8 cellular contexts compared by ENCODE assay signal in genomic region chr20:1946762-1947534, GRCh38. TPM values are rescaled to one million over a fixed set of nuclear protein-coding genes. Genes with fewer than 3 reads are reported as not detected.
DNase-seq lines count a peak whose midpoint lies in the region; ATAC-seq and TF ChIP-seq lines count a peak whose summit lies in the region.

No MANE protein-coding gene starts in this region.

- peak; percentile 7 for ATAC-seq in left colon
- ATAC-seq in stimulated activated memory B cell treated with anti-CD40 and anti-IgM and Interleukin-4, amounts not matched to agents 10 μg/mL and 1 μg/mL and 100 μg/mL, for 72 hours, result no peak

- no peak for TF ChIP-seq POLR2A in NB4 (IDR thresholded peaks at IDR 0.05; ENCODE audit: extremely low read depth, insufficient read length)

- intact Hi-C loops in colonic mucosa (cut with DNase I) (no loop called here), left colon (cut with DNase I, micrococcal nuclease) (no loop called here)

- no peaks in the 10 kb centered on the region for H3K36me3 Mint-ChIP-seq in stimulated activated memory B cell treated with anti-CD40 and anti-IgM and Interleukin-4, amounts not matched to agents 10 μg/mL and 1 μg/mL and 100 μg/mL, for 72 hours

- no peak overlapping the region for H3K4me3 ChIP-seq in NB4 (ENCODE audit: low read depth, low read length)
- H3K4me3 ChIP-seq in colonic mucosa, result no peak overlapping the region
- H3K4me3 ChIP-seq in MG63, result no peak overlapping the region

- peaks cover 3% of the 10 kb centered on the region for H3K4me1 ChIP-seq in colonic mucosa

- no peak overlapping the region for H3K27ac ChIP-seq in colonic mucosa

- no peaks in the 10 kb centered on the region for H3K9me3 Mint-ChIP-seq in stimulated activated memory B cell treated with anti-CD40 and anti-IgM and Interleukin-4, amounts not matched to agents 10 μg/mL and 1 μg/mL and 100 μg/mL, for 72 hours

- no peaks in the 10 kb centered on the region for H3K27me3 Mint-ChIP-seq in stimulated activated memory B cell treated with anti-CD40 and anti-IgM and Interleukin-4, amounts not matched to agents 10 μg/mL and 1 μg/mL and 100 μg/mL, for 72 hours

- H3K4me1 Mint-ChIP-seq in stimulated activated memory B cell treated with anti-CD40 and anti-IgM and Interleukin-4, amounts not matched to agents 10 μg/mL and 1 μg/mL and 100 μg/mL, for 72 hours, result peaks cover 21% of the 10 kb centered on the region

- peak overlapping the region; percentile 59 for H3K4me3 Mint-ChIP-seq in stimulated activated memory B cell treated with anti-CD40 and anti-IgM and Interleukin-4, amounts not matched to agents 10 μg/mL and 1 μg/mL and 100 μg/mL, for 72 hours

- H3K27ac Mint-ChIP-seq in stimulated activated memory B cell treated with anti-CD40 and anti-IgM and Interleukin-4, amounts not matched to agents 10 μg/mL and 1 μg/mL and 100 μg/mL, for 72 hours, result peak overlapping the region; percentile 60

- H3K9ac ChIP-seq in colonic mucosa (ENCODE audit: low read depth in 2 of 2, low read length in 2 of 2), result no peak overlapping the region

- H3K27me3 ChIP-seq in colonic mucosa (no peaks in the 10 kb centered on the region), MG63 (no peaks in the 10 kb centered on the region)

- DNase-seq in NB4 (ENCODE audit: low read depth) (peak; percentile 76), colonic mucosa (peak; percentile 33), left colon (peak in 1 of 2 donors; percentile 41), GF-D8 (lab: John Stamatoyannopoulos, UW) (no peak), NAMALWA (ENCODE audit: low spot score) (no peak), SHP77 (lab: John Stamatoyannopoulos, UW) (no peak), MG63 (no peak)

- no peaks in the 10 kb centered on the region for H3K9me3 ChIP-seq in colonic mucosa
- H3K9me3 ChIP-seq in MG63, result no peaks in the 10 kb centered on the region

- no peak for TF ChIP-seq CTCF in NB4 (IDR thresholded peaks at IDR 0.05; ENCODE audit: low read depth, low read length)
- no peak for TF ChIP-seq CTCF in colonic mucosa (IDR thresholded peaks at IDR 0.05)

- H3K36me3 ChIP-seq in colonic mucosa, result no peaks in the 10 kb centered on the region
- no peaks in the 10 kb centered on the region for H3K36me3 ChIP-seq in MG63

RNA-seq across cellular contexts. Expression of gene PDYN, which starts 46.9 kb away (rescaled TPM):
- not detected for total RNA-seq in colonic mucosa
- total RNA-seq in left colon, result not detected
- not detected in 2 replicates for total RNA-seq in MG63 (2014; rRNA removed; shearing (Covaris generic); ENCODE audit: low replicate concordance)

RNA-seq across cellular contexts. Expression of gene SIRPA, which starts 51.7 kb away (rescaled TPM):
- total RNA-seq in colonic mucosa (10 to 100 TPM in 1 of 2 donors, 1 to 10 TPM in 1; 9.8 to 12.2 TPM), left colon (10 to 100 TPM in 1 of 2 donors, 1 to 10 TPM in 1; 7.4 to 13.3 TPM)
- 37.7 and 38.1 TPM in 2 replicates for total RNA-seq in MG63 (2014; rRNA removed; shearing (Covaris generic); ENCODE audit: low replicate concordance)

Comparison
In these comparisons a context has a peak if more than half of its experiments do, and no peak if none do; other contexts are left out.
1. DNase-seq: peak in NB4 (single experiment) and colonic mucosa (single experiment); none in GF-D8 (single experiment), NAMALWA (single experiment), SHP77 (0 of 2) and MG63 (single experiment).